In the genomic region with DNA sequence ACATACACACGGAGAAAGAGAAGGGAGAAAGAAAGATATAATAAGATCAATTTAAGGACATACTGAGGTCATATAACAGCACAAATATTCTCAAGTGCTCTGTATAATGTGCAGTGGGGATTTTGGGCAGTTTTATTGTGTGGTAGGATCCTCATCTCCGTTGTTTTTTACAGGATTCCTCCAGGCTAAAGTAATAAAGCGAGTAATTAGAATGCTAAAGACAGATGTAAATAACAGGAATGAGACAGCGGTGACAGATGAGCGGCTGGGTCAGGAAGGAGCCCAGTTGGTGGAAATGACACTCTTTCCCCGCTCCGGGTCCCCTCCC, we compare ENCODE assay signal across 10 cellular contexts. TPM values are rescaled to one million over a fixed set of nuclear protein-coding genes. Genes with fewer than 3 reads are reported as not detected.
DNase-seq lines count a peak whose midpoint lies in the region; ATAC-seq, FAIRE-seq and TF ChIP-seq lines count a peak whose summit lies in the region.
"Had no signal": no experiment of that assay in that cellular context is flagged by ENCODE, and none has a peak within 500 bp of the region (broad histone marks: within the 10 kb centered on the region; RNA-seq: fewer than 3 reads in every experiment).

No MANE protein-coding gene starts in this region.

- POLR2A ChIA-PET in activated CD4-positive, alpha-beta T cell treated with anti-CD3 and anti-CD28 coated beads for 36 hours (lab: Charles Lee) = no interaction called here

- H3K9me3 Mint-ChIP-seq in activated CD4-positive, alpha-beta T cell treated with anti-CD3 and anti-CD28 coated beads for 36 hours (ENCODE audit: low read depth) = no peaks in the 10 kb centered on the region
- H3K9me3 Mint-ChIP-seq: dendritic cell treated with granulocyte-macrophage colony-stimulating factor and Interleukin-4, amounts not matched to agents 40 ng/mL and 50 ng/mL, for 4 days had no signal

- no peak overlapping the region for H3K27ac Mint-ChIP-seq in activated CD4-positive, alpha-beta T cell treated with anti-CD3 and anti-CD28 coated beads for 36 hours
- H3K27ac Mint-ChIP-seq: dendritic cell treated with granulocyte-macrophage colony-stimulating factor and Interleukin-4, amounts not matched to agents 40 ng/mL and 50 ng/mL, for 4 days had no signal

- H3K36me3 Mint-ChIP-seq in activated CD4-positive, alpha-beta T cell treated with anti-CD3 and anti-CD28 coated beads for 36 hours (ENCODE audit: low read depth) = no peaks in the 10 kb centered on the region

- no peaks in the 10 kb centered on the region for H3K36me3 ChIP-seq in ascending aorta
- no peaks in the 10 kb centered on the region for H3K36me3 ChIP-seq in left lung
- H3K36me3 ChIP-seq in subcutaneous abdominal adipose tissue (ENCODE audit: control insufficient read depth in 5 of 5, insufficient read depth in 5 of 5, low read length in 5 of 5) = no peaks in the 10 kb centered on the region

- peak; percentile 30 for ATAC-seq in activated CD4-positive, alpha-beta T cell treated with anti-CD3 and anti-CD28 coated beads for 36 hours
- ATAC-seq in left lung = no peak

- intact Hi-C loops in activated CD4-positive, alpha-beta T cell treated with anti-CD3 and anti-CD28 coated beads for 36 hours (cut with DNase I, micrococcal nuclease) = loop anchor here in 1 of 2 experiments (2.0 kb wide), 1 partner anchor 18 kb away; no protein-coding TSS in a partner anchor
- intact Hi-C loops in ascending aorta (cut with DNase I) = no loop called here
- intact Hi-C loops in left lung (cut with DNase I) = no loop called here

- CTCF ChIA-PET in activated CD4-positive, alpha-beta T cell treated with anti-CD3 and anti-CD28 coated beads for 36 hours (lab: Charles Lee) = no interaction called here

- H3K27ac ChIP-seq in ascending aorta (no peak overlapping the region), left lung (no peak overlapping the region), subcutaneous abdominal adipose tissue (ENCODE audit: low read depth, low read length) (no peak overlapping the region)

- H3K9me3 ChIP-seq in ascending aorta (no peaks in the 10 kb centered on the region), left lung (no peaks in the 10 kb centered on the region), subcutaneous abdominal adipose tissue (ENCODE audit: control insufficient read depth in 5 of 5, low read length in 5 of 5) (no peaks in the 10 kb centered on the region)

- no peak for FAIRE-seq in RCC 7860 (lab: Jason Lieb, UNC)

- H3K27me3 ChIP-seq in ascending aorta (no peaks in the 10 kb centered on the region), left lung (peaks cover 57 to 83% of the 10 kb centered on the region in 2 donors), subcutaneous abdominal adipose tissue (ENCODE audit: control insufficient read depth in 5 of 5, insufficient read depth in 4 of 5, low read length in 5 of 5) (peaks cover 16 to 39% (median 24%) of the 10 kb centered on the region in 5 donors)

- peaks cover 11% of the 10 kb centered on the region for H3K4me1 Mint-ChIP-seq in activated CD4-positive, alpha-beta T cell treated with anti-CD3 and anti-CD28 coated beads for 36 hours

- peak overlapping the region in 1 of 5 donors; percentile 39 for H3K9ac ChIP-seq in subcutaneous abdominal adipose tissue (ENCODE audit: low read length in 5 of 5)

- no peak for TF ChIP-seq CTCF in ascending aorta (IDR thresholded peaks at IDR 0.05)
- no peak for TF ChIP-seq CTCF in left lung (IDR thresholded peaks at IDR 0.05)

- peaks cover 65% of the 10 kb centered on the region for H3K27me3 Mint-ChIP-seq in activated CD4-positive, alpha-beta T cell treated with anti-CD3 and anti-CD28 coated beads for 36 hours

- peak overlapping the region; percentile 49 to 66 for H3K4me3 ChIP-seq in ascending aorta
- peak overlapping the region; percentile 18 to 36 for H3K4me3 ChIP-seq in left lung
- H3K4me3 ChIP-seq in subcutaneous abdominal adipose tissue (ENCODE audit: low read depth in 1 of 5, low read length in 5 of 5) = peak overlapping the region; percentile 56 to 65 (median 63)

- H3K4me1 ChIP-seq in ascending aorta = no peaks in the 10 kb centered on the region
- H3K4me1 ChIP-seq in left lung = peaks cover 7 to 13% of the 10 kb centered on the region in 2 donors
- peaks cover 0 to 14% (median 13%) of the 10 kb centered on the region in 5 donors for H3K4me1 ChIP-seq in subcutaneous abdominal adipose tissue (ENCODE audit: control insufficient read depth in 5 of 5, insufficient read depth in 5 of 5, low read length in 5 of 5)

- H3K4me3 Mint-ChIP-seq in activated CD4-positive, alpha-beta T cell treated with anti-CD3 and anti-CD28 coated beads for 36 hours = peak overlapping the region; percentile 20
- H3K4me3 Mint-ChIP-seq: dendritic cell treated with granulocyte-macrophage colony-stimulating factor and Interleukin-4, amounts not matched to agents 40 ng/mL and 50 ng/mL, for 4 days had no signal

- DNase-seq in activated CD4-positive, alpha-beta T cell treated with anti-CD3 and anti-CD28 coated beads for 36 hours = no peak
- no peak for DNase-seq in activated CD4-positive, alpha-beta T cell treated with anti-CD3 and anti-CD28 coated beads for 48 hours
- DNase-seq in ascending aorta (ENCODE audit: low spot score in 2 of 2) = no peak
- DNase-seq in left lung = no peak
- no peak for DNase-seq in AG20443 (ENCODE audit: low spot score)
- DNase-seq in RCC 7860 (ENCODE audit: low spot score) = no peak
- DNase-seq in SW 1271 (lab: John Stamatoyannopoulos, UW) = no peak
- DNase-seq: stimulated activated CD4-positive, alpha-beta T cell treated with anti-CD3 and anti-CD28 coated beads, Interleukin-2, amount 100 ng/mL, for 24 hours had no signal

RNA-seq across cellular contexts. Expression of a gene that starts 15.9 kb away (rescaled TPM):
- not detected for total RNA-seq in activated CD4-positive, alpha-beta T cell treated with anti-CD3 and anti-CD28 coated beads for 36 hours
- total RNA-seq in ascending aorta = not detected
- not detected for total RNA-seq in left lung
